Comparison of ENCODE assay signal across 10 cellular contexts in genomic region chr2:39470580-39470979, GRCh38. TPM values are rescaled to one million over a fixed set of nuclear protein-coding genes. Genes with fewer than 3 reads are reported as not detected.
DNase-seq lines count a peak whose midpoint lies in the region; ATAC-seq lines count a peak whose summit lies in the region.
"Had no signal": no experiment of that assay in that cellular context is flagged by ENCODE, and none has a peak within 500 bp of the region (broad histone marks: within the 10 kb centered on the region; RNA-seq: fewer than 3 reads in every experiment).

No MANE protein-coding gene starts in this region.

- H3K27me3 ChIP-seq in adipocyte (replicated peaks; ENCODE audit: control insufficient read depth, insufficient read depth, low read length): no peaks in the 10 kb centered on the region
- H3K27me3 ChIP-seq: BE2C had no signal

- H3K4me3 ChIP-seq in adipocyte (ENCODE audit: low read length): peak overlapping the region; percentile 64

- H3K4me1 ChIP-seq in adipocyte (ENCODE audit: control insufficient read depth, insufficient read depth, low read length): peaks cover 46% of the 10 kb centered on the region
- H3K4me1 ChIP-seq: BE2C had no signal

- H3K4me3 Mint-ChIP-seq in T-cell: no peak overlapping the region

- DNase-seq in adipocyte (ENCODE audit: low read depth) (no peak), NCI-H82 treated with DMSO at 0.1 percent for 48 hours (lab: John Stamatoyannopoulos, UW; ENCODE audit: unreplicated experiment) (no peak), T-cell (no peak)
- DNase-seq in activated CD8-positive, alpha-beta memory T cell treated with anti-CD3 and anti-CD28 coated beads, Interleukin-2, amount 50 U/mL, for 4 hours: no peak
- DNase-seq: activated gamma-delta T cell treated with Interleukin-2 at 50 U/mL for 16 hours, BE2C had no signal

- H3K36me3 Mint-ChIP-seq in T-cell: peaks cover under 1% of the 10 kb centered on the region

- peak overlapping the region; percentile 79 for H3K9ac ChIP-seq in adipocyte (ENCODE audit: low read length)

- no peaks in the 10 kb centered on the region for H3K27me3 Mint-ChIP-seq in T-cell

- CTCF ChIA-PET in T-cell (lab: Charles Lee): no interaction called here

- ATAC-seq in GM18499 (IDR thresholded peaks at IDR 0.05; ENCODE audit: insufficient read depth, unreplicated experiment): peak; percentile 53
- peak; percentile 50 for ATAC-seq in GM21360 (IDR thresholded peaks at IDR 0.05; ENCODE audit: unreplicated experiment)
- ATAC-seq in HG02973 (IDR thresholded peaks at IDR 0.05; ENCODE audit: unreplicated experiment): peak; percentile 57
- ATAC-seq in T-cell (replicated peaks in 1 of 4): no peak
- no peak for ATAC-seq in HG03460 (IDR thresholded peaks at IDR 0.05; ENCODE audit: unreplicated experiment)

- H3K36me3 ChIP-seq in adipocyte (ENCODE audit: control insufficient read depth, insufficient read depth, low read length, severe bottlenecking): no peaks in the 10 kb centered on the region
- H3K36me3 ChIP-seq: BE2C had no signal

- POLR2A ChIA-PET in T-cell (lab: Charles Lee): no interaction called here

- peaks cover 0 to 9% (median 6%) of the 10 kb centered on the region in 3 donors for H3K4me1 Mint-ChIP-seq in T-cell

- no peaks in the 10 kb centered on the region for H3K9me3 ChIP-seq in adipocyte (ENCODE audit: control insufficient read depth, low read length)
- H3K9me3 ChIP-seq: BE2C had no signal

- no peaks in the 10 kb centered on the region for H3K9me3 Mint-ChIP-seq in T-cell

- no peak overlapping the region for H3K27ac Mint-ChIP-seq in T-cell

RNA-seq across cellular contexts. Expression of gene MAP4K3, which starts 33.5 kb away (rescaled TPM):
- 10 to 100 TPM; 13.8 to 27.0 (median 17.4) TPM for total RNA-seq in T-cell

Comparison
In these comparisons a context has a peak if more than half of its experiments do, and no peak if none do; other contexts are left out.
1. ATAC-seq: peak in GM18499 (single experiment), GM21360 (single experiment) and HG02973 (single experiment); none in T-cell (0 of 4) and HG03460 (single experiment).